In the genomic region with DNA sequence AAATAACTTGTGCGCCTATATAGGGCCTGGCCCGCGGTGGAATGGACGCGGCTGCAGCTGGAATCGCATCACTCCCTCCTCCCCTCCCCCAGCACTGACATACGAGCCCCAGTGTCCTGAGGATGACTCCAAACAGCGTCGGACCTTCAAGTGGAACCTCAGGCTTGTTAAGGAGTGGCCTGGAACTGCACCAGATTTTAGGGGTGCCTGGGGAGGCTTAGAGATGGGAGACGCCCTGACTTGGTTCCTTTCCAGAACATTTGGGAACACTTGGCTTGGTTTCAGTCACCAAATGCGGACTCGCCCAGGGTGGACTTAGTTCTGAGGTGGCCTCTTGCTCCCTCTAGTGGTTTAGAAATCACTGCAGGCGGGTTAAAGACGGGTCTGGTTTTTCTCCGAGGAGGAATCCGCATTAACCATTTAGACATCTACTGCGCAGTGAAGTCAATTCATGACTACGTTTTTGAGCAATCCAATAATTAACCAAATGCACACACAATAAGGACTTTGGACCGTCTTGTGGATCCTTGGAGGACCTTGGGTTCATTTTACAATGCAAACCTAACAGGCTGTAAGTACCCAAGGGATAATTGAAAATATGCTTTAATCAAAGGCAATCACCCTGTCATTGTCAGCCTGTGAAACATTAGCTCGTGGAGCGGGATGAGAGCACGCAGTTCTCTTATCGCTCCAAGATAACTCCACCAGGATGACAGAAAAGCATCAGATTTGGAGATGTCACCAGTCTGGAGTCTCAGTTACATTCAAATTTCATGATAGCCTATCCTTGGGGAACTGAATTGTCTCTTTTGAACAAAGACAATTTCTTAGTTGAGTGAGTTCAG, we compare ENCODE assay signal across 8 cellular contexts. TPM values are rescaled to one million over a fixed set of nuclear protein-coding genes. Genes with fewer than 3 reads are reported as not detected.
A peak's percentile ranks its signal among the peaks of the same experiment; 100 is the strongest.
DNase-seq lines count a peak whose midpoint lies in the region; ATAC-seq and TF ChIP-seq lines count a peak whose summit lies in the region.

No MANE protein-coding gene starts in this region.

- TF ChIP-seq POLR2A in sigmoid colon (IDR thresholded peaks at IDR 0.05): no peak

- H3K36me3 ChIP-seq in ES-I3 (ENCODE audit: insufficient read depth, low read length) (no peaks in the 10 kb centered on the region), sigmoid colon (no peaks in the 10 kb centered on the region)

- intact Hi-C loops in MCF 10A (cut with micrococcal nuclease): loop anchor here (1.0 to 5.0 kb wide), 5 partner anchors 126 to 511 kb away; no protein-coding TSS in a partner anchor
- intact Hi-C loops in sigmoid colon (cut with DNase I): loop anchor here (1.0 to 5.0 kb wide), 3 partner anchors 116 to 841 kb away; partner anchors contain the start of genes FIP1L1 and GSX2

- TF ChIP-seq EP300 in sigmoid colon (IDR thresholded peaks at IDR 0.05): no peak

- H3K27me3 ChIP-seq in sigmoid colon: peaks cover 0 to 17% (median 0%) of the 10 kb centered on the region in 3 donors

- H3K27ac Mint-ChIP-seq in MCF 10A (ENCODE audit: low read depth, unreplicated experiment): no peak overlapping the region

- H3K36me3 Mint-ChIP-seq in MCF 10A (ENCODE audit: insufficient read depth, unreplicated experiment): no peaks in the 10 kb centered on the region

- H3K9me3 ChIP-seq in ES-I3 (ENCODE audit: control insufficient read depth, insufficient read depth, low read length) (no peaks in the 10 kb centered on the region), sigmoid colon (no peaks in the 10 kb centered on the region)

- peaks cover 14% of the 10 kb centered on the region for H3K4me1 Mint-ChIP-seq in MCF 10A (ENCODE audit: insufficient read depth, unreplicated experiment)

- H3K4me3 ChIP-seq in iPS-11a (ENCODE audit: low read depth, low read length) (peak overlapping the region; percentile 24), sigmoid colon (peak overlapping the region; percentile 20 to 47 (median 40))

- DNase-seq in NCI-H1694 treated with DMSO at 0.1 percent for 48 hours (lab: John Stamatoyannopoulos, UW) (peak; percentile 44), T1000 (lab: John Stamatoyannopoulos, UW) (peak; percentile 80), MCF 10A (ENCODE audit: unreplicated experiment) (peak; percentile 91), sigmoid colon (peak; percentile 94)

- CTCF ChIA-PET in MCF 10A (lab: Yijun Ruan, JAX): interaction anchor here (0.6 to 13.4 kb wide), 46 partner anchors 10 to 1215 kb away, joined by 3 to 215 read pairs (median 4); no protein-coding TSS in a partner anchor

- POLR2A ChIA-PET in MCF 10A (lab: Yijun Ruan, JAX): interaction anchor here (0.7 to 1.3 kb wide), 4 partner anchors 154 to 686 kb away, joined by 3 to 4 read pairs (median 4); no protein-coding TSS in a partner anchor

- TF ChIP-seq CTCF in MCF 10A (IDR thresholded peaks at IDR 0.05; ENCODE audit: unreplicated experiment) (peak; percentile 77), sigmoid colon (IDR thresholded peaks at IDR 0.05) (peak; percentile 93 to 96 (median 93))

- H3K9ac ChIP-seq in ES-I3 (ENCODE audit: low read depth, low read length): peak overlapping the region; percentile 54; the same call in 1 of the 2 replicates

- no TSS peak for BruUV-seq in MCF 10A (replicated peaks; lab: Mats Ljungman, UMichigan)

- peak overlapping the region; percentile 40 for H3K4me3 Mint-ChIP-seq in MCF 10A (ENCODE audit: unreplicated experiment)

- WGBS in sigmoid colon, 2 donors: 0 to 2% methylated on average over 23 of the region's 23 CpGs

- H3K27me3 Mint-ChIP-seq in MCF 10A (ENCODE audit: insufficient read depth, unreplicated experiment): no peaks in the 10 kb centered on the region

- peak overlapping the region in 2 of 4 donors; percentile 24 to 52 for H3K27ac ChIP-seq in sigmoid colon

- peaks cover 8% of the 10 kb centered on the region; the same call in 1 of the 2 replicates for H3K4me1 ChIP-seq in ES-I3 (ENCODE audit: insufficient read depth, low read length)
- H3K4me1 ChIP-seq in sigmoid colon: peaks cover 0 to 19% (median 9%) of the 10 kb centered on the region in 4 donors

- peak; percentile 79 for ATAC-seq in HG02678 (IDR thresholded peaks at IDR 0.05; ENCODE audit: unreplicated experiment)
- ATAC-seq in HG02588 (IDR thresholded peaks at IDR 0.05; ENCODE audit: unreplicated experiment): no peak

- no peaks in the 10 kb centered on the region for H3K9me3 Mint-ChIP-seq in MCF 10A (ENCODE audit: unreplicated experiment)

RNA-seq across cellular contexts. Expression of gene PDGFRA, which starts 11.2 kb away (rescaled TPM):
- not detected in 2 replicates for total RNA-seq in MCF 10A (2022)
- total RNA-seq in sigmoid colon: 100 to 1,000 TPM; 170 to 222 (median 192) TPM
- 10 to 100 TPM in 1 of 3 donors, 1 to 10 TPM in 2; 3.2 to 25.1 (median 9.6) TPM for polyA plus RNA-seq in sigmoid colon

Comparison
In these comparisons a context has a peak if more than half of its experiments do, and no peak if none do; other contexts are left out.
1. DNase-seq: peak in every context shown above with its lines; median percentile 94 in sigmoid colon; 91 in MCF 10A; 80 in T1000; 44 in NCI-H1694 treated with DMSO at 0.1 percent for 48 hours.
2. RNA of gene PDGFRA, which starts 11.2 kb away (total RNA-seq): 170 to 222 TPM in sigmoid colon; not detected in MCF 10A; every median in the first group is over 100 times any median in the second.